ENCODE assay signal across 30 cellular contexts in genomic region chr13:33735276-33735675, GRCh38.
"Had no signal": no experiment of that assay in that cellular context is flagged by ENCODE, and none has a peak within 500 bp of the region (broad histone marks: within the 10 kb centered on the region; RNA-seq: fewer than 3 reads in every experiment).

No MANE protein-coding gene starts in this region.

- H3K27ac ChIP-seq: ascending aorta, breast epithelium, cardiac muscle cell, coronary artery, dorsolateral prefrontal cortex, esophagus muscularis mucosa, foreskin keratinocyte, gastrocnemius medialis, heart right ventricle, hepatocyte had no signal

- H3K4me2 ChIP-seq: hepatocyte had no signal

- H3K9me3 ChIP-seq: ascending aorta, breast epithelium, esophagus muscularis mucosa, gastrocnemius medialis, heart right ventricle had no signal

- H3K36me3 ChIP-seq: ascending aorta, breast epithelium, cardiac muscle cell, esophagus muscularis mucosa, gastrocnemius medialis, heart right ventricle had no signal

- DNase-seq: activated CD4-positive, alpha-beta memory T cell treated with anti-CD3 and anti-CD28 coated beads for 36 hours; activated CD4-positive, alpha-beta T cell treated with anti-CD3 and anti-CD28 coated beads for 36 hours; activated CD4-positive, alpha-beta T cell treated with anti-CD3 and anti-CD28 coated beads, Interleukin-2, amount 10 ng/mL, durations not matched to agents 24 days and 14 days; activated CD4-positive, CD25-positive, alpha-beta regulatory T cell; activated CD4-positive, CD25-positive, alpha-beta regulatory T cell treated with anti-CD3 and anti-CD28 coated beads, Interleukin-2, amount 50 U/mL, for 72 hours; activated CD8-positive, alpha-beta memory T cell treated with anti-CD3 and anti-CD28 coated beads, Interleukin-2, amount 10 ng/mL, durations not matched to agents 7 days and 5 days; activated CD8-positive, alpha-beta memory T cell treated with anti-CD3 and anti-CD28 coated beads, Interleukin-2, amount 50 U/mL, for 4 hours; activated CD8-positive, alpha-beta T cell treated with anti-CD3 and anti-CD28 coated beads, Interleukin-2, amount 10 ng/mL, durations not matched to agents 7 days and 5 days; activated effector memory CD4-positive, alpha-beta T cell treated with anti-CD3 and anti-CD28 coated beads, Interleukin-2, amount 50 U/mL, for 16 hours; activated naive CD4-positive, alpha-beta T cell treated with anti-CD3 and anti-CD28 coated beads for 36 hours; activated naive CD8-positive, alpha-beta T cell treated with anti-CD3 and anti-CD28 coated beads for 36 hours; activated naive CD8-positive, alpha-beta T cell treated with anti-CD3 and anti-CD28 coated beads, Interleukin-2, amount 50 U/mL, for 24 hours; activated T-cell treated with anti-CD3 and anti-CD28 coated beads, Interleukin-2, amount 50 U/mL, for 1 hour; activated T-cell treated with anti-CD3 and anti-CD28 coated beads, Interleukin-2, amount 50 U/mL, for 48 hours; dorsolateral prefrontal cortex; effector CD4-positive, alpha-beta T cell; effector memory CD8-positive, alpha-beta T cell; erythroblast; foreskin keratinocyte; gastrocnemius medialis; glutamatergic neuron; heart right ventricle; T-helper 17 cell; T1000 had no signal

- H3K4me1 ChIP-seq: ascending aorta, foreskin keratinocyte, gastrocnemius medialis had no signal

- H2AFZ ChIP-seq: hepatocyte had no signal

- H3K27me3 ChIP-seq: ascending aorta, breast epithelium, cardiac muscle cell, dorsolateral prefrontal cortex, esophagus muscularis mucosa, foreskin keratinocyte, gastrocnemius medialis, heart right ventricle, hepatocyte had no signal

- H3K79me2 ChIP-seq: hepatocyte had no signal

- ATAC-seq: activated CD4-positive, alpha-beta T cell treated with anti-CD3 and anti-CD28 coated beads for 36 hours; activated CD8-positive, alpha-beta memory T cell treated with anti-CD3 and anti-CD28 coated beads, Interleukin-2, amount 10 ng/mL, durations not matched to agents 7 days and 5 days; activated CD8-positive, alpha-beta T cell treated with anti-CD3 and anti-CD28 coated beads, Interleukin-2, amount 10 ng/mL, durations not matched to agents 7 days and 5 days; activated naive CD8-positive, alpha-beta T cell treated with anti-CD3 and anti-CD28 coated beads, Interleukin-2, amount 50 U/mL, for 24 hours; effector memory CD8-positive, alpha-beta T cell; foreskin keratinocyte; gastrocnemius medialis; T-helper 17 cell had no signal

- H3K4me3 ChIP-seq: ascending aorta, breast epithelium, cardiac muscle cell, coronary artery, dorsolateral prefrontal cortex, esophagus muscularis mucosa, gastrocnemius medialis, heart right ventricle, hepatocyte had no signal
